1 cellular context compared by ENCODE assay signal in genomic region chr14:24165785-24166184, GRCh38.
A peak's percentile ranks its signal among the peaks of the same experiment; 100 is the strongest.
TF ChIP-seq lines count a peak whose summit lies in the region.

No MANE protein-coding gene starts in this region.

TF ChIP-seq in HepG2, 621 proteins besides CTCF, POLR2A, EP300 and RAD21:
- TF ChIP-seq ZNF207 (IDR thresholded peaks at IDR 0.05; ENCODE audit: borderline replicate concordance) (no peak), ZNF572 (CRISPR knock-in tag; IDR thresholded peaks at IDR 0.05) (0 out of 2 replicates have a peak, but pooled peaks have one; percentile 30), ARID4A (CRISPR knock-in tag; IDR thresholded peaks at IDR 0.05; ENCODE audit: borderline replicate concordance) (no peak), ZNF563 (CRISPR knock-in tag; IDR thresholded peaks at IDR 0.05) (0 out of 2 replicates have a peak, but pooled peaks have one; percentile 24), ATF5 (CRISPR knock-in tag; IDR thresholded peaks at IDR 0.05; ENCODE audit: low read depth) (no peak), ZNF326 (CRISPR knock-in tag; IDR thresholded peaks at IDR 0.05; ENCODE audit: borderline replicate concordance) (no peak), ZNF83 (CRISPR knock-in tag; IDR thresholded peaks at IDR 0.05; ENCODE audit: borderline replicate concordance) (no peak)
